11 cellular contexts compared by ENCODE assay signal in the genomic region with DNA sequence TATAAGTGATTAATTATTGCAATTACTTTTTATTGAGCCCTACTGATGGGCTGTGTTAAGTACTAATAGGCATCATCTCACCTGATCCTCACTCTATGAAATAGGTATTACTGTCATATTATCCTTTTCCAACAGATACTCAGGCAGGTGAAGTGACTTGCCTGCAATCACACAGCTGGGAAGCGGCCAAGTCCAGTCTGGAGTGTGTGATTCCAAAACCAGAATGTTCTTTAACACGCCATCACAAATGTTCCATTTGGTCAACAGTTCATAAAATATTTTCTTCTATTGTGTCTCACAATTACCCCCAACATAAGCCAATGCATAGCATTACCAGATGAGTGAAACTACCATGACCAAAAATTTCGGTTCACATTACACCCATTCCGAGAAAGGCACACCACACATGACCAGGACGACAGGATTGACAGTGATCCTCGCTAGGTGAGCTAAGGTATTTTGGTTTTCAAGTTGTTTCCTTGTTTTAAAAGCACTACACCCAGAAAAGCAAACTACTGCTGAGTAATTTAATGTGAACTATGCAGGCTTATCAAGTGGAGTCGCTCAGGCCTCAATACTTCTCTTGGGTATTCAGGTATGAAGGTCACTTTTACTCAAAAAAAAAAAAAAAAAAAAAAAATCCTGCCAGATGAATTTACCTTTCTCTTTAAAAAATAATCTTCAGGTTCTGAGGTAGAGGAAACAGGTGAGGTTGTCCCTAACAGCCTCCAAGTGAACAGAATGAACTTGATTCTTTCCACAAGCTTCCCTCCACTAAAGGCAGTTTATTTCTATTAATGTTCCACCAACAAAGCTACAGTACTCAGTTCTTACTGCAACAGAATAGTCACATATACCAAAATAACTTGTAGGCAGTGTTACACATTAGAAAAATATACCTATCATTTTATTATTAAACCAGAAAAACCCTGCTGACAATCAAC. TPM values are rescaled to one million over a fixed set of nuclear protein-coding genes. Genes with fewer than 3 reads are reported as not detected.
DNase-seq lines count a peak whose midpoint lies in the region; ATAC-seq and TF ChIP-seq lines count a peak whose summit lies in the region.
"Had no signal": no experiment of that assay in that cellular context is flagged by ENCODE, and none has a peak within 500 bp of the region (broad histone marks: within the 10 kb centered on the region; RNA-seq: fewer than 3 reads in every experiment).

No MANE protein-coding gene starts in this region.

- peak overlapping the region; percentile 99 for H3K27ac ChIP-seq in foreskin keratinocyte
- no peak overlapping the region for H3K27ac ChIP-seq in rectal smooth muscle tissue (ENCODE audit: low read depth, low read length)

- H3K27me3 ChIP-seq in HAP-1 (ENCODE audit: low read depth) (no peaks in the 10 kb centered on the region), foreskin keratinocyte (no peaks in the 10 kb centered on the region), rectal smooth muscle tissue (ENCODE audit: control insufficient read depth, insufficient read depth, low read length) (no peaks in the 10 kb centered on the region)

- H3K4me1 ChIP-seq in HAP-1 (peaks cover 52% of the 10 kb centered on the region), foreskin keratinocyte (peaks cover 43% of the 10 kb centered on the region), rectal smooth muscle tissue (ENCODE audit: control insufficient read depth, insufficient read depth, low read length) (peaks cover 10% of the 10 kb centered on the region)

- H3K9me3 ChIP-seq in HAP-1, result no peaks in the 10 kb centered on the region

- in situ Hi-C loops in HAP-1 (cut with MboI; ENCODE audit: low sequenced_read_pairs), result no loop called here

- ATAC-seq in foreskin keratinocyte (no peak), HG03108 (IDR thresholded peaks at IDR 0.05; ENCODE audit: unreplicated experiment) (no peak)

- peak overlapping the region; percentile 70 for H3K4me3 ChIP-seq in HAP-1
- peak overlapping the region; percentile 99 for H3K4me3 ChIP-seq in WI38 (ENCODE audit: low read depth, low read length)
- H3K4me3 ChIP-seq in rectal smooth muscle tissue (ENCODE audit: low read length), result peak overlapping the region; percentile 3

- H3K36me3 ChIP-seq in HAP-1 (replicated peaks), result no peaks in the 10 kb centered on the region
- H3K36me3 ChIP-seq in rectal smooth muscle tissue (ENCODE audit: control insufficient read depth, insufficient read depth, low read length), result no peaks in the 10 kb centered on the region

- H3K9ac ChIP-seq in rectal smooth muscle tissue (ENCODE audit: low read length), result peak overlapping the region; percentile 14

- no peak for DNase-seq in HAP-1 (ENCODE audit: low spot score in 2 of 2)
- DNase-seq in foreskin keratinocyte, result no peak
- DNase-seq in NCI-H446 treated with DMSO at 0.1 percent for 48 hours (lab: John Stamatoyannopoulos, UW), result no peak
- no peak for DNase-seq in DMS153 treated with DMSO at 0.1 percent for 48 hours (lab: John Stamatoyannopoulos, UW; ENCODE audit: unreplicated experiment)
- no peak for DNase-seq in effector CD4-positive, alpha-beta T cell
- DNase-seq: hippocampal formation; NCI-H2081 treated with DMSO at 0.1 percent for 48 hours; stimulated activated CD4-positive, alpha-beta T cell treated with anti-CD3 and anti-CD28 coated beads, Interleukin-4, amount 100 ng/mL, for 4 hours had no signal

- TF ChIP-seq CTCF in WI38 (IDR thresholded peaks at IDR 0.05; ENCODE audit: low read depth, low read length) (no peak), foreskin keratinocyte (conservative IDR thresholded peaks at IDR 0.05) (no peak)

RNA-seq across cellular contexts. Expression of a gene that starts 2.4 kb away (rescaled TPM):
- total RNA-seq in foreskin keratinocyte, result 49.3 and 59.0 TPM in 2 replicates
- polyA plus RNA-seq in foreskin keratinocyte, result 47.0 and 56.0 TPM in 2 replicates

RNA-seq across cellular contexts. Expression of a gene that starts 58.2 kb away (rescaled TPM):
- total RNA-seq in foreskin keratinocyte, result 35.0 and 35.9 TPM in 2 replicates
- polyA plus RNA-seq in foreskin keratinocyte, result 19.7 and 20.6 TPM in 2 replicates

Comparison
In these comparisons a context has a peak if more than half of its experiments do, and no peak if none do; other contexts are left out.
1. H3K4me3 ChIP-seq: peak in every context shown above with its lines; median percentile 99 in WI38; 70 in HAP-1; 3 in rectal smooth muscle tissue.